Comparison of ENCODE assay signal across 11 cellular contexts in genomic region chr20:2986466-2986865, GRCh38. TPM values are rescaled to one million over a fixed set of nuclear protein-coding genes. Genes with fewer than 3 reads are reported as not detected.
DNase-seq lines count a peak whose midpoint lies in the region; ATAC-seq and TF ChIP-seq lines count a peak whose summit lies in the region.
"Had no signal": no experiment of that assay in that cellular context is flagged by ENCODE, and none has a peak within 500 bp of the region (broad histone marks: within the 10 kb centered on the region; RNA-seq: fewer than 3 reads in every experiment).

No MANE protein-coding gene starts in this region.

- peak overlapping the region; percentile 30 for H3K4me3 Mint-ChIP-seq in activated naive CD8-positive, alpha-beta T cell treated with anti-CD3 and anti-CD28 coated beads, Interleukin-2, amount 10 ng/mL, durations not matched to agents 7 days and 5 days
- H3K4me3 Mint-ChIP-seq: endodermal cell had no signal

- H3K27ac Mint-ChIP-seq in activated naive CD8-positive, alpha-beta T cell treated with anti-CD3 and anti-CD28 coated beads, Interleukin-2, amount 10 ng/mL, durations not matched to agents 7 days and 5 days = peak overlapping the region; percentile 68
- H3K27ac Mint-ChIP-seq: endodermal cell had no signal

- no peaks in the 10 kb centered on the region for H3K27me3 Mint-ChIP-seq in activated naive CD8-positive, alpha-beta T cell treated with anti-CD3 and anti-CD28 coated beads, Interleukin-2, amount 10 ng/mL, durations not matched to agents 7 days and 5 days

- CTCF ChIA-PET in GM10248 (lab: Yijun Ruan, JAX) = interaction anchor here (1.2 kb wide), 1 partner anchor 9 kb away, joined by 5 read pairs; no protein-coding TSS in a partner anchor

- H3K36me3 ChIP-seq in osteoblast (ENCODE audit: insufficient read depth, low read length) = peaks cover 32% of the 10 kb centered on the region

- no peaks in the 10 kb centered on the region for H3K9me3 ChIP-seq in osteoblast (ENCODE audit: low read depth, low read length)

- POLR2A ChIA-PET in activated naive CD8-positive, alpha-beta T cell treated with anti-CD3 and anti-CD28 coated beads, Interleukin-2, amount 10 ng/mL, durations not matched to agents 7 days and 5 days (lab: Charles Lee) = interaction anchor here (1.0 kb wide), 1 partner anchor 217 kb away, joined by 3 read pairs; no protein-coding TSS in a partner anchor
- POLR2A ChIA-PET in GM10248 (lab: Yijun Ruan, JAX) = interaction anchor here (0.6 kb wide), 1 partner anchor 476 kb away, joined by 6 read pairs; no protein-coding TSS in a partner anchor

- H3K79me2 ChIP-seq in osteoblast (ENCODE audit: insufficient read depth, low read length) = no peaks in the 10 kb centered on the region

- H4K20me1 ChIP-seq in osteoblast (ENCODE audit: insufficient read depth, low read length) = peaks cover 2% of the 10 kb centered on the region

- H3K4me3 ChIP-seq in NB4 (ENCODE audit: low read depth, low read length) = no peak overlapping the region
- no peak overlapping the region for H3K4me3 ChIP-seq in osteoblast (ENCODE audit: insufficient read depth, low read length)

- peaks cover 32% of the 10 kb centered on the region for H3K4me1 Mint-ChIP-seq in activated naive CD8-positive, alpha-beta T cell treated with anti-CD3 and anti-CD28 coated beads, Interleukin-2, amount 10 ng/mL, durations not matched to agents 7 days and 5 days

- no peak overlapping the region for H2AFZ ChIP-seq in osteoblast (ENCODE audit: low read length)

- no peaks in the 10 kb centered on the region for H3K27me3 ChIP-seq in osteoblast (ENCODE audit: insufficient read depth, low read length)

- peaks cover 24% of the 10 kb centered on the region for H3K4me1 ChIP-seq in osteoblast (ENCODE audit: insufficient read depth, low read length)

- H3K9me3 Mint-ChIP-seq in activated naive CD8-positive, alpha-beta T cell treated with anti-CD3 and anti-CD28 coated beads, Interleukin-2, amount 10 ng/mL, durations not matched to agents 7 days and 5 days = no peaks in the 10 kb centered on the region
- H3K9me3 Mint-ChIP-seq: endodermal cell had no signal

- peak; percentile 71 for ATAC-seq in activated naive CD8-positive, alpha-beta T cell treated with anti-CD3 and anti-CD28 coated beads, Interleukin-2, amount 10 ng/mL, durations not matched to agents 7 days and 5 days (ENCODE audit: low read depth)
- ATAC-seq in HG02970 (IDR thresholded peaks at IDR 0.05; ENCODE audit: low FRiP score, unreplicated experiment) = no peak

- DNase-seq in CD1c-positive myeloid dendritic cell (ENCODE audit: extremely low spot score) = peak; percentile 78
- peak; percentile 78 for DNase-seq in NB4 (ENCODE audit: low read depth)
- DNase-seq in activated naive CD8-positive, alpha-beta T cell treated with anti-CD3 and anti-CD28 coated beads, Interleukin-2, amount 10 ng/mL, durations not matched to agents 7 days and 5 days = no peak
- peak; percentile 45 for DNase-seq in osteoblast (ENCODE audit: insufficient read length, low spot score, missing footprints)
- DNase-seq in hepatic stellate cell (ENCODE audit: low spot score) = no peak
- DNase-seq in amygdala (lab: John Stamatoyannopoulos, UW) = no peak
- DNase-seq in GM10248 (ENCODE audit: extremely low spot score) = no peak
- DNase-seq: endodermal cell, midbrain had no signal

- no peak overlapping the region for H3K4me2 ChIP-seq in osteoblast (ENCODE audit: insufficient read depth, low read length)

- no peak overlapping the region for H3K27ac ChIP-seq in osteoblast (ENCODE audit: low read depth, low read length)

- no peak for TF ChIP-seq POLR2A in NB4 (IDR thresholded peaks at IDR 0.05; ENCODE audit: extremely low read depth, insufficient read length)

- H3K36me3 Mint-ChIP-seq in activated naive CD8-positive, alpha-beta T cell treated with anti-CD3 and anti-CD28 coated beads, Interleukin-2, amount 10 ng/mL, durations not matched to agents 7 days and 5 days = peaks cover 50% of the 10 kb centered on the region

- TF ChIP-seq CTCF in NB4 (IDR thresholded peaks at IDR 0.05; ENCODE audit: low read depth, low read length) = no peak
- TF ChIP-seq CTCF in osteoblast (IDR thresholded peaks at IDR 0.05; ENCODE audit: extremely low read depth, low read depth, low read length) = no peak
- no peak for TF ChIP-seq CTCF in GM10248 (IDR thresholded peaks at IDR 0.05; ENCODE audit: control extremely low read depth, extremely low read depth, low read depth, missing control alignments)

RNA-seq across cellular contexts. Expression of gene GNRH2, which starts 57.0 kb away (rescaled TPM):
- total RNA-seq in activated naive CD8-positive, alpha-beta T cell treated with anti-CD3 and anti-CD28 coated beads, Interleukin-2, amount 10 ng/mL, durations not matched to agents 7 days and 5 days = 1 to 10 TPM in 1 of 2 experiments, under 1 TPM in 1; 0.85 to 1.6 TPM
- 0.29 TPM in 1 of 2 replicates, not detected in the other for total RNA-seq in osteoblast
- total RNA-seq: G401 had no signal

RNA-seq across cellular contexts. Expression of gene MRPS26, which starts 59.4 kb away (rescaled TPM):
- total RNA-seq in activated naive CD8-positive, alpha-beta T cell treated with anti-CD3 and anti-CD28 coated beads, Interleukin-2, amount 10 ng/mL, durations not matched to agents 7 days and 5 days = 10 to 100 TPM; 30.4 to 32.6 TPM
- total RNA-seq in osteoblast = 20.6 and 21.0 TPM in 2 replicates

Comparison
In these comparisons a context has a peak if more than half of its experiments do, and no peak if none do; other contexts are left out.
1. DNase-seq: peak in CD1c-positive myeloid dendritic cell (single experiment), NB4 (single experiment) and osteoblast (single experiment); none in activated naive CD8-positive, alpha-beta T cell treated with anti-CD3 and anti-CD28 coated beads, Interleukin-2, amount 10 ng/mL, durations not matched to agents 7 days and 5 days (single experiment), hepatic stellate cell (single experiment), amygdala (0 of 56) and GM10248 (single experiment).